ENCODE assay signal across 7 cellular contexts in the genomic region with DNA sequence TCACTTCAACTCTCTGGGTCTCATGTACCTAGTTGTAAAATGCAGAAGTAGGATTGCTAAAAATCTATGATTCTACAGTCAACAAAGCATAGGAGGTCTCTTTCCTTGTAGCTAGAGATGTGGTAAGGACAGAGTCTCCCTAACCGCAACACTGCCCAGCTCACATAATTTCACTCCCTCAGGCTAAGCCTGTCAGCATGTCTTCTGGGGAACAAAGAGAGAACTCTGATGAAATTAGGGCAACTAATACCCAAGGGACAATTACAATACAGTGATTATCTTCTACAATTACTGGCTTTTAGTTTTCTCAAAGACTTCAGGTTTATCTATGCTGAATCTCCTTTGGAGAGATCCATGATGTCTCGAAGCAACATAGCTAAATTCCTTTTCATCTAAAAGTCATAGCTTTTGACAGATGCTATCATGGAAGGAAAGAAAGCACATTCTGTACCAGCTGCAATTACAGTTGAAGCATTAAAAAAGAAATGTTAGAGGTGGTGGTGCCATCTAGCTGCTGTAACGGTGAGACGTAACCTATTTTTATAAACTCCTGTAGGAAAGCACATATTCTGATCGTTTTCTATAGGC.
A peak's percentile ranks its signal among the peaks of the same experiment; 100 is the strongest.
DNase-seq lines count a peak whose midpoint lies in the region; ATAC-seq and TF ChIP-seq lines count a peak whose summit lies in the region.

No MANE protein-coding gene starts in this region.

- no peak overlapping the region for H3K27ac ChIP-seq in testis

- H3K36me3 Mint-ChIP-seq in activated T-helper 17 cell treated with anti-CD3 and anti-CD28 coated beads, Interleukin-2, amount 50 U/mL, for 72 hours (ENCODE audit: low read depth) = no peaks in the 10 kb centered on the region

- no peaks in the 10 kb centered on the region for H3K9me3 Mint-ChIP-seq in activated T-helper 17 cell treated with anti-CD3 and anti-CD28 coated beads, Interleukin-2, amount 50 U/mL, for 72 hours

- no peaks in the 10 kb centered on the region for H3K27me3 ChIP-seq in GM06990 (replicated peaks; ENCODE audit: control insufficient read depth, insufficient read depth, low read length)
- no peaks in the 10 kb centered on the region for H3K27me3 ChIP-seq in testis

- H3K36me3 ChIP-seq in GM06990 (ENCODE audit: control insufficient read depth, insufficient read depth, low read length) (no peaks in the 10 kb centered on the region), testis (ENCODE audit: low read depth, missing control alignments) (no peaks in the 10 kb centered on the region)

- WGBS in testis, 2 donors = 24 to 36% methylated on average over 5 of the region's 5 CpGs

- no peak for TF ChIP-seq POLR2A in testis (IDR thresholded peaks at IDR 0.05)

- H3K4me1 ChIP-seq in testis = peaks cover 12% of the 10 kb centered on the region

- intact Hi-C loops in testis (cut with DNase I; ENCODE audit: low total_unique reads) = no loop called here

- H3K4me3 Mint-ChIP-seq in activated T-helper 17 cell treated with anti-CD3 and anti-CD28 coated beads, Interleukin-2, amount 50 U/mL, for 72 hours = no peak overlapping the region

- H3K4me3 ChIP-seq in GM06990 (replicated peaks; ENCODE audit: low read depth, low read length) = no peak overlapping the region
- no peak overlapping the region for H3K4me3 ChIP-seq in testis

- TF ChIP-seq CTCF in GM06990 (IDR thresholded peaks at IDR 0.05; ENCODE audit: insufficient read depth, low read length, poor library complexity, severe bottlenecking) = peak; percentile 33
- TF ChIP-seq CTCF in testis (IDR thresholded peaks at IDR 0.05) = peak in 2 of 3 experiments; percentile 36 to 50

- peak overlapping the region; percentile 31 for H3K27ac Mint-ChIP-seq in activated T-helper 17 cell treated with anti-CD3 and anti-CD28 coated beads, Interleukin-2, amount 50 U/mL, for 72 hours

- no peaks in the 10 kb centered on the region for H3K27me3 Mint-ChIP-seq in activated T-helper 17 cell treated with anti-CD3 and anti-CD28 coated beads, Interleukin-2, amount 50 U/mL, for 72 hours

- no peaks in the 10 kb centered on the region for H3K9me3 ChIP-seq in testis

- in situ Hi-C loops in KBM-7 (cut with MboI; ENCODE audit: low pct_unique_long_range_greater_than_20kb, low sequenced_read_pairs) = no loop called here

- peak; percentile 40 for ATAC-seq in GM21576 (IDR thresholded peaks at IDR 0.05; ENCODE audit: unreplicated experiment)
- no peak for ATAC-seq in activated T-helper 17 cell treated with anti-CD3 and anti-CD28 coated beads, Interleukin-2, amount 50 U/mL, for 72 hours (replicated peaks)

- DNase-seq in GM06990 (ENCODE audit: extremely low read depth, insufficient read length) (peak; percentile 13), KBM-7 (peak; percentile 75), iPS-NIHi7 (ENCODE audit: extremely low spot score) (peak; percentile 17), testis (peak; percentile 28), activated gamma-delta T cell treated with Interleukin-2 at 50 U/mL for 16 hours (no peak)

- H3K4me1 Mint-ChIP-seq in activated T-helper 17 cell treated with anti-CD3 and anti-CD28 coated beads, Interleukin-2, amount 50 U/mL, for 72 hours = peaks cover 6% of the 10 kb centered on the region
